1 cellular context compared by ENCODE assay signal in the genomic region with DNA sequence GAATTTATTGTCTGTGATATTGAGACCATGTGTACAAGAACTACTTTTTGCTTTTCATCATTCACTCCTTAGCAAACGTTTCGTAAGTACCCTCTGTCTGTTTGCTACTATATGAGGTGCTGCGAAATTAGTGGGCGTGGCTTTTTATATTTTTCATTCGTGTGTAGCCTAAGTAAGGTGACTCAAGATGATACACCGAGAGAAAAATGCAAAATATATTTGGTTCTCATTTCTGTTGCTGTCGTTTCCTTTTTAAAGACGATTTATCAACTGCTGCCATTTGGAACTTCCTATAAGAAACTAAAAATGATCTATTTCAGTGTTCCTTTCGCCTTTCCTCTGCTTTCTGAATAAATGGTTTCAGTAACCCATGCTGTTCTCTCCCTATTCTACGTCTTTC.
TF ChIP-seq lines count a peak whose summit lies in the region.

No MANE protein-coding gene starts in this region.

TF ChIP-seq in GM12878, 131 proteins besides CTCF, POLR2A, EP300 and RAD21 (continued from another document):
- TF ChIP-seq, protein P1, sequence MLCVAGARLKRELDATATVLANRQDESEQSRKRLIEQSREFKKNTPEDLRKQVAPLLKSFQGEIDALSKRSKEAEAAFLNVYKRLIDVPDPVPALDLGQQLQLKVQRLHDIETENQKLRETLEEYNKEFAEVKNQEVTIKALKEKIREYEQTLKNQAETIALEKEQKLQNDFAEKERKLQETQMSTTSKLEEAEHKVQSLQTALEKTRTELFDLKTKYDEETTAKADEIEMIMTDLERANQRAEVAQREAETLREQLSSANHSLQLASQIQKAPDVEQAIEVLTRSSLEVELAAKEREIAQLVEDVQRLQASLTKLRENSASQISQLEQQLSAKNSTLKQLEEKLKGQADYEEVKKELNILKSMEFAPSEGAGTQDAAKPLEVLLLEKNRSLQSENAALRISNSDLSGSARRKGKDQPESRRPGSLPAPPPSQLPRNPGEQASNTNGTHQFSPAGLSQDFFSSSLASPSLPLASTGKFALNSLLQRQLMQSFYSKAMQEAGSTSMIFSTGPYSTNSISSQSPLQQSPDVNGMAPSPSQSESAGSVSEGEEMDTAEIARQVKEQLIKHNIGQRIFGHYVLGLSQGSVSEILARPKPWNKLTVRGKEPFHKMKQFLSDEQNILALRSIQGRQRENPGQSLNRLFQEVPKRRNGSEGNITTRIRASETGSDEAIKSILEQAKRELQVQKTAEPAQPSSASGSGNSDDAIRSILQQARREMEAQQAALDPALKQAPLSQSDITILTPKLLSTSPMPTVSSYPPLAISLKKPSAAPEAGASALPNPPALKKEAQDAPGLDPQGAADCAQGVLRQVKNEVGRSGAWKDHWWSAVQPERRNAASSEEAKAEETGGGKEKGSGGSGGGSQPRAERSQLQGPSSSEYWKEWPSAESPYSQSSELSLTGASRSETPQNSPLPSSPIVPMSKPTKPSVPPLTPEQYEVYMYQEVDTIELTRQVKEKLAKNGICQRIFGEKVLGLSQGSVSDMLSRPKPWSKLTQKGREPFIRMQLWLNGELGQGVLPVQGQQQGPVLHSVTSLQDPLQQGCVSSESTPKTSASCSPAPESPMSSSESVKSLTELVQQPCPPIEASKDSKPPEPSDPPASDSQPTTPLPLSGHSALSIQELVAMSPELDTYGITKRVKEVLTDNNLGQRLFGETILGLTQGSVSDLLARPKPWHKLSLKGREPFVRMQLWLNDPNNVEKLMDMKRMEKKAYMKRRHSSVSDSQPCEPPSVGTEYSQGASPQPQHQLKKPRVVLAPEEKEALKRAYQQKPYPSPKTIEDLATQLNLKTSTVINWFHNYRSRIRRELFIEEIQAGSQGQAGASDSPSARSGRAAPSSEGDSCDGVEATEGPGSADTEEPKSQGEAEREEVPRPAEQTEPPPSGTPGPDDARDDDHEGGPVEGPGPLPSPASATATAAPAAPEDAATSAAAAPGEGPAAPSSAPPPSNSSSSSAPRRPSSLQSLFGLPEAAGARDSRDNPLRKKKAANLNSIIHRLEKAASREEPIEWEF (IDR thresholded peaks at IDR 0.05; ENCODE audit: insufficient replicate concordance, low read depth, low read length) = peak; percentile 62
- TF ChIP-seq JUNB (IDR thresholded peaks at IDR 0.05) = peak; percentile 42; the same call in 1 of the 2 replicates
- TF ChIP-seq, protein P2, sequence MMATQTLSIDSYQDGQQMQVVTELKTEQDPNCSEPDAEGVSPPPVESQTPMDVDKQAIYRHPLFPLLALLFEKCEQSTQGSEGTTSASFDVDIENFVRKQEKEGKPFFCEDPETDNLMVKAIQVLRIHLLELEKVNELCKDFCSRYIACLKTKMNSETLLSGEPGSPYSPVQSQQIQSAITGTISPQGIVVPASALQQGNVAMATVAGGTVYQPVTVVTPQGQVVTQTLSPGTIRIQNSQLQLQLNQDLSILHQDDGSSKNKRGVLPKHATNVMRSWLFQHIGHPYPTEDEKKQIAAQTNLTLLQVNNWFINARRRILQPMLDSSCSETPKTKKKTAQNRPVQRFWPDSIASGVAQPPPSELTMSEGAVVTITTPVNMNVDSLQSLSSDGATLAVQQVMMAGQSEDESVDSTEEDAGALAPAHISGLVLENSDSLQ (IDR thresholded peaks at IDR 0.05) = peak; percentile 83
- no peak for TF ChIP-seq FOXK2 (IDR thresholded peaks at IDR 0.05)
